28 cellular contexts compared by ENCODE assay signal in the genomic region with DNA sequence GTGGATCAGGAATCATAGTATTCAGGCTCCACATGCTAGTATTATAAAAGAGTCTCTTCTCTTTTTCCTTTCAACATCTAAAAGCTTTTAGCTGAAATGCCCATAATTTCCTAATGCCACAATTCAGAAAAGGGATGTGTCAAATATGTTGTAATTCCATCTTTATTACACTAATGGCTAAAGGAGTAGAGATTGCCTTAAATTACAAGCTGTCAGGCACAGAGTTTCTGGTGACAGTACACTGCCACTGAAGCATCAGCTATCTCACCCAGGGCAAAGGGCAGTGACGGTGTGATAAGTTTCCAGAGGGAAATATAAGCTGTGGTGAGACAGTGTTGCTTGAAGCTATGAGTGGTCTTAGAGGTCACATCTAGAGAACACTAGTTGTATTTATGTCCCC.
"Had no signal": no experiment of that assay in that cellular context is flagged by ENCODE, and none has a peak within 500 bp of the region (broad histone marks: within the 10 kb centered on the region; RNA-seq: fewer than 3 reads in every experiment).

No MANE protein-coding gene starts in this region.

- H3K4me1 Mint-ChIP-seq: naive thymus-derived CD8-positive, alpha-beta T cell had no signal

- H3K27ac ChIP-seq: hepatocyte, left lung, lower lobe of right lung, pancreas, prostate gland, skin epidermis, suprapubic skin, thoracic aorta, tibial artery, upper lobe of right lung had no signal

- H3K9me3 ChIP-seq: left lung, lower lobe of right lung, pancreas, prostate gland, suprapubic skin, thoracic aorta, tibial artery, upper lobe of right lung had no signal

- DNase-seq: kidney glomerular epithelial cell; left cardiac atrium; left lung; lower lobe of right lung; mammary epithelial cell; mesenchymal stem cell; naive thymus-derived CD8-positive, alpha-beta T cell; nucleus accumbens; pancreas; posterior cingulate gyrus; retina; right cardiac atrium; stimulated activated CD4-positive, alpha-beta T cell treated with anti-CD3 and anti-CD28 coated beads, Interleukin-12 subunit alpha, Interleukin-12 subunit beta, amount 100 ng/mL, for 4 hours; stimulated activated CD4-positive, alpha-beta T cell treated with anti-CD3 and anti-CD28 coated beads, Interleukin-15, amount 100 ng/mL, for 24 hours; stimulated activated CD4-positive, alpha-beta T cell treated with anti-CD3 and anti-CD28 coated beads, Interleukin-2, amount 100 ng/mL, for 24 hours; stimulated activated CD4-positive, alpha-beta T cell treated with anti-CD3 and anti-CD28 coated beads, Interleukin-4, amount 100 ng/mL, for 1 hour; stimulated activated naive CD4-positive, alpha-beta T cell; tibial artery; trophoblast cell; upper lobe of right lung had no signal

- H3K36me3 ChIP-seq: left lung, lower lobe of right lung, pancreas, prostate gland, suprapubic skin, thoracic aorta, tibial artery, upper lobe of right lung had no signal

- H3K27me3 ChIP-seq: hepatocyte, left lung, pancreas, suprapubic skin, tibial artery, upper lobe of right lung had no signal

- H3K27me3 Mint-ChIP-seq: naive thymus-derived CD8-positive, alpha-beta T cell; stimulated activated naive CD8-positive, alpha-beta T cell treated with anti-CD3 and anti-CD28 coated beads, Interleukin-15, Interleukin-2, amounts not matched to agents 100 ng/mL and 50 ng/mL, for 24 hours had no signal

- H3K9me3 Mint-ChIP-seq: nephron; stimulated activated naive CD8-positive, alpha-beta T cell treated with anti-CD3 and anti-CD28 coated beads, Interleukin-15, Interleukin-2, amounts not matched to agents 100 ng/mL and 50 ng/mL, for 24 hours had no signal

- H3K36me3 Mint-ChIP-seq: naive thymus-derived CD8-positive, alpha-beta T cell had no signal

- H3K27ac Mint-ChIP-seq: naive thymus-derived CD8-positive, alpha-beta T cell; nephron; stimulated activated naive CD8-positive, alpha-beta T cell treated with anti-CD3 and anti-CD28 coated beads, Interleukin-15, Interleukin-2, amounts not matched to agents 100 ng/mL and 50 ng/mL, for 24 hours had no signal

- H3K4me3 ChIP-seq: hepatocyte, left lung, lower lobe of right lung, pancreas, prostate gland, skin epidermis, suprapubic skin, thoracic aorta, tibial artery, upper lobe of right lung had no signal

- H3K79me2 ChIP-seq: hepatocyte had no signal

- H3K4me2 ChIP-seq: hepatocyte had no signal

- H3K4me3 Mint-ChIP-seq: naive thymus-derived CD8-positive, alpha-beta T cell; nephron; stimulated activated naive CD8-positive, alpha-beta T cell treated with anti-CD3 and anti-CD28 coated beads, Interleukin-15, Interleukin-2, amounts not matched to agents 100 ng/mL and 50 ng/mL, for 24 hours had no signal

- H2AFZ ChIP-seq: hepatocyte had no signal

- ATAC-seq: left cardiac atrium; left lung; lower lobe of right lung; naive thymus-derived CD8-positive, alpha-beta T cell; pancreas; right cardiac atrium; sciatic nerve; upper lobe of right lung had no signal
